20 cellular contexts compared by ENCODE assay signal in the genomic region with DNA sequence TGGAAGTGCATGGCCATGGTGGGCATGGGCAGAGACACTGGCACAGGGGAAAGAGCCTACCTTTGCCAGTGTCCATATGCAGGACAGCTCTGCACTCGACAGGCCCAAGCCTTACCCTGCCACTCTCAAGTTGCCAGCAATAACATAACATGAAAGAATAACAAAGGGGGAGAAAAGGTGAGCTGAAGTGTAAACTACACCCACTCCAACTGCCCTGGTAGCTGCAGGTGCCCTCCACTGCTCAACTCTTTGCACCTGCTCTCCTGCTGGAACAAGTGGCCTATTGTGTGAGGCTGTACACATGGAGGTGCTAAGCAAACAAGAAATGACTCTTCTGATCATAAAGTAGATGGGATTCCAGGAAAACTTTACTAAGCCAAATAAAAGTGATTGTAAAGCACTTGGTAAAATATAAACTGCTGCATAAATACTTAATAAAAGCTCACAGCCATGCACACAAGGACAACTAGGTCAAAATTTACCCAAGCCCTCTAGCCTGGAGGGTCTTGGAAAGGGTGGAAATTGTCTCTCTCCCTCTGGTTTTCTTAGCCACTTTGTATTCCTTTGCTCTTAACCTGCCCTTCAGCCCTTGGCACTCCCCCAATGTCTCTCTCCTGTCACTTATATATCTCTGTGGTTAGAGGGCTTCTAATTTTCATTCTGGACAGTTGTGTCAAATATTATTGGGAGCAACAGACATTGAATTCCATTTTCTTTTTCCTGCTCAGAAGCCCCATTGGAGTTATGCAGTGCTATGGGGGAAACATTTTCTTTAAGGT.
DNase-seq lines count a peak whose midpoint lies in the region; ATAC-seq, FAIRE-seq and TF ChIP-seq lines count a peak whose summit lies in the region.
"Had no signal": no experiment of that assay in that cellular context is flagged by ENCODE, and none has a peak within 500 bp of the region (broad histone marks: within the 10 kb centered on the region; RNA-seq: fewer than 3 reads in every experiment).

No MANE protein-coding gene starts in this region.

- H3K27ac ChIP-seq in astrocyte (ENCODE audit: low read depth, low read length) (no peak overlapping the region), stomach (peak overlapping the region; percentile 26 to 72 (median 37))
- H3K27ac ChIP-seq: KMS-11, parathyroid adenoma, testis had no signal

- no peaks in the 10 kb centered on the region for H3K27me3 Mint-ChIP-seq in astrocyte (ENCODE audit: low read depth, unreplicated experiment)
- H3K27me3 Mint-ChIP-seq: B cell had no signal

- no peaks in the 10 kb centered on the region for H3K36me3 Mint-ChIP-seq in astrocyte (ENCODE audit: low read depth, unreplicated experiment)

- peak; percentile 37 for FAIRE-seq in astrocyte (lab: Jason Lieb, UNC)
- FAIRE-seq in GM12892 (lab: Jason Lieb, UNC) = no peak
- FAIRE-seq: GM12891 had no signal

- H3K4me1 ChIP-seq in astrocyte (ENCODE audit: insufficient read depth, low read length) = no peaks in the 10 kb centered on the region
- H3K4me1 ChIP-seq in stomach = peaks cover 0 to 5% (median 0%) of the 10 kb centered on the region in 4 donors
- H3K4me1 ChIP-seq: parathyroid adenoma, testis had no signal

- H3K4me2 ChIP-seq in astrocyte (ENCODE audit: low read length) = no peak overlapping the region
- H3K4me2 ChIP-seq: KMS-11 had no signal

- H3K79me2 ChIP-seq in astrocyte (ENCODE audit: insufficient read depth, low read length) = no peaks in the 10 kb centered on the region
- H3K79me2 ChIP-seq: parathyroid adenoma had no signal

- H3K9me3 Mint-ChIP-seq in astrocyte (ENCODE audit: unreplicated experiment) = no peaks in the 10 kb centered on the region
- H3K9me3 Mint-ChIP-seq: endodermal cell; T-helper 1 cell treated with Interleukin-12 subunit alpha and Interleukin-12 subunit beta and Interleukin-4 antibody, amounts not matched to agents 30 μg/mL and 1 μg/mL, for 36 hours had no signal

- H3K4me3 ChIP-seq in astrocyte (ENCODE audit: insufficient read depth, low read depth, low read length) (no peak overlapping the region), stomach (no peak overlapping the region)
- H3K4me3 ChIP-seq: testis had no signal

- WGBS in stomach, 5 donors = 13 to 33% (median 29%) methylated on average over 1 of the region's 1 CpG

- intact Hi-C loops in stomach (cut with DNase I; ENCODE audit: low total_unique reads) (no loop called here), Right ventricle myocardium superior (cut with DNase I) (loop anchor here (10.0 kb wide), 1 partner anchor 342 kb away; no protein-coding TSS in a partner anchor)

- DNase-seq in NCI-H1092 (lab: John Stamatoyannopoulos, UW) (peak; percentile 36), NCI-H2196 (lab: John Stamatoyannopoulos, UW; ENCODE audit: unreplicated experiment) (peak; percentile 75), astrocyte (ENCODE audit: low read depth) (no peak), stomach (peak; percentile 32), GM12892 (ENCODE audit: insufficient read length) (no peak), Right ventricle myocardium superior (no peak)
- DNase-seq: activated naive CD4-positive, alpha-beta T cell treated with anti-CD3 and anti-CD28 coated beads, Interleukin-2, amount 50 U/mL, for 16 hours; EL; endodermal cell; NCI-H446 treated with DMSO at 0.1 percent for 48 hours; RPMI8226; testis had no signal

- H3K4me1 Mint-ChIP-seq in astrocyte (ENCODE audit: low read depth, unreplicated experiment) = peaks cover 8% of the 10 kb centered on the region
- H3K4me1 Mint-ChIP-seq: B cell had no signal

- no peak for TF ChIP-seq EP300 in stomach (IDR thresholded peaks at IDR 0.05)

- H4K20me1 ChIP-seq in astrocyte (ENCODE audit: insufficient read depth, low read length) = no peaks in the 10 kb centered on the region

- ATAC-seq in GM18861 (IDR thresholded peaks at IDR 0.05; ENCODE audit: unreplicated experiment) (no peak), HG03565 (IDR thresholded peaks at IDR 0.05; ENCODE audit: unreplicated experiment) (no peak), Right ventricle myocardium superior (ENCODE audit: poor library complexity) (no peak)
- ATAC-seq: activated CD4-positive, CD25-positive, alpha-beta regulatory T cell treated with anti-CD3 and anti-CD28 coated beads, Interleukin-2, amount 50 U/mL, for 24 hours had no signal

- H3K9me3 ChIP-seq in astrocyte (ENCODE audit: insufficient read depth, low read depth, low read length) (no peaks in the 10 kb centered on the region), stomach (no peaks in the 10 kb centered on the region)
- H3K9me3 ChIP-seq: testis had no signal

- no peak overlapping the region for H3K9ac ChIP-seq in astrocyte (ENCODE audit: low read length)
- H3K9ac ChIP-seq: KMS-11, parathyroid adenoma had no signal

- H2AFZ ChIP-seq in astrocyte (ENCODE audit: low read depth, low read length) = no peak overlapping the region
- H2AFZ ChIP-seq: parathyroid adenoma had no signal

- no peak overlapping the region for H3K4me3 Mint-ChIP-seq in astrocyte (ENCODE audit: unreplicated experiment)
- H3K4me3 Mint-ChIP-seq: B cell; endodermal cell; T-helper 1 cell treated with Interleukin-12 subunit alpha and Interleukin-12 subunit beta and Interleukin-4 antibody, amounts not matched to agents 30 μg/mL and 1 μg/mL, for 36 hours had no signal

- TF ChIP-seq POLR2A in stomach (IDR thresholded peaks at IDR 0.05) (no peak), GM12892 (IDR thresholded peaks at IDR 0.05; ENCODE audit: low read depth, low read length) (no peak)

- H3K27me3 ChIP-seq in astrocyte (ENCODE audit: insufficient read depth, low read length) (no peaks in the 10 kb centered on the region), stomach (peaks cover 0 to 4% (median 0%) of the 10 kb centered on the region in 3 donors)
- H3K27me3 ChIP-seq: testis had no signal

- H3K36me3 ChIP-seq in astrocyte (ENCODE audit: insufficient read depth, low read length) (no peaks in the 10 kb centered on the region), stomach (no peaks in the 10 kb centered on the region)

- TF ChIP-seq CTCF in astrocyte (IDR thresholded peaks at IDR 0.05; ENCODE audit: insufficient read depth, low read depth, low read length) (no peak), stomach (IDR thresholded peaks at IDR 0.05) (no peak)

- H3K27ac Mint-ChIP-seq in astrocyte (ENCODE audit: unreplicated experiment) = no peak overlapping the region
- H3K27ac Mint-ChIP-seq: B cell; endodermal cell; T-helper 1 cell treated with Interleukin-12 subunit alpha and Interleukin-12 subunit beta and Interleukin-4 antibody, amounts not matched to agents 30 μg/mL and 1 μg/mL, for 36 hours had no signal

Comparison
In these comparisons a context has a peak if more than half of its experiments do, and no peak if none do; other contexts are left out.
1. DNase-seq: peak in NCI-H1092 (single experiment), NCI-H2196 (single experiment) and stomach (single experiment); none in astrocyte (single experiment), GM12892 (single experiment) and Right ventricle myocardium superior (single experiment).